ENCODE assay signal across 2 cellular contexts in genomic region chr11:117230981-117231636, GRCh38.
TF ChIP-seq lines count a peak whose summit lies in the region.

No MANE protein-coding gene starts in this region.

TF ChIP-seq in SK-N-SH, 30 proteins besides CTCF, POLR2A, EP300 and RAD21 (continued from another document):
- TF ChIP-seq MAX (IDR thresholded peaks at IDR 0.05; ENCODE audit: low read depth) (no peak), JUND (IDR thresholded peaks at IDR 0.05) (no peak), USF2 (IDR thresholded peaks at IDR 0.05; ENCODE audit: borderline replicate concordance, low read depth, low read length) (no peak), PBX3 (IDR thresholded peaks at IDR 0.05) (no peak), ELF1 (IDR thresholded peaks at IDR 0.05) (no peak), USF1 (IDR thresholded peaks at IDR 0.05; ENCODE audit: borderline replicate concordance, low read depth) (no peak), NRF1 (IDR thresholded peaks at IDR 0.05; ENCODE audit: low read depth, low read length) (no peak), MEF2A (IDR thresholded peaks at IDR 0.05; ENCODE audit: borderline replicate concordance, low read depth) (no peak)

TF ChIP-seq in SK-N-SH treated with all-trans-retinoic acid at 6 μM for 48 hours, 23 proteins besides CTCF, POLR2A, EP300 and RAD21 (continued from another document):
- no peak for TF ChIP-seq POU6F1 (CRISPR knock-in tag; IDR thresholded peaks at IDR 0.05; ENCODE audit: borderline replicate concordance, low read depth)
- no peak for TF ChIP-seq TOX (CRISPR knock-in tag; IDR thresholded peaks at IDR 0.05; ENCODE audit: borderline replicate concordance)
- no peak for TF ChIP-seq PPARA (CRISPR knock-in tag; IDR thresholded peaks at IDR 0.05; ENCODE audit: borderline replicate concordance)
- TF ChIP-seq CSRNP3 (CRISPR knock-in tag; IDR thresholded peaks at IDR 0.05): no peak
TF ChIP-seq in SK-N-SH treated with all-trans-retinoic acid at 6 μM for 48 hours: peak in this region for 0.
